ENCODE assay signal across 18 cellular contexts in the genomic region with DNA sequence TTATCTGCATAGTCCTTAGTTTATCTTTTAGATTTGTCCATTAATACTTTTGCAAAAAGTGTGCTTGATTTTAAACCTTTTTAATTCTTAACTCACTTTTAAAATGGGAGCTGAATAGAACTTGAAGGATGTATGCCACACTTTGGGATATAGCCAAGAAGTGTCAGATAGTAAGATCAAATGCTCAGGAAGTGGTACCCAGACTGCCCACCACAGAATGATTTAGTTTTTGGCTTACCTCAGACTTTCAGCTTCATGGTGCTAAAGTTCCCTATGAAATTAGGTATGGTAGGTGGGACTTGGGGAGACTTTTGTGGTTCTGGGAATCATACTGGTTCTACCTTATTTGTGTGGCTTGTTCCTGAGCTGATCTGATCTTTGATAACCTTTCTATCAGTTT. TPM values are rescaled to one million over a fixed set of nuclear protein-coding genes. Genes with fewer than 3 reads are reported as not detected.
DNase-seq lines count a peak whose midpoint lies in the region; ATAC-seq, FAIRE-seq and TF ChIP-seq lines count a peak whose summit lies in the region.
"Had no signal": no experiment of that assay in that cellular context is flagged by ENCODE, and none has a peak within 500 bp of the region (broad histone marks: within the 10 kb centered on the region; RNA-seq: fewer than 3 reads in every experiment).

No MANE protein-coding gene starts in this region.

- H3K27ac Mint-ChIP-seq in natural killer cell: no peak overlapping the region
- H3K27ac Mint-ChIP-seq: CD8-positive, alpha-beta memory T cell; H9 had no signal

- no peaks in the 10 kb centered on the region for H3K27me3 Mint-ChIP-seq in natural killer cell (ENCODE audit: low read depth in 2 of 2)
- H3K27me3 Mint-ChIP-seq: CD4-positive, CD25-positive, alpha-beta regulatory T cell; CD8-positive, alpha-beta memory T cell had no signal

- no peaks in the 10 kb centered on the region for H3K9me3 ChIP-seq in left lung
- H3K9me3 ChIP-seq: BE2C had no signal

- H3K4me3 ChIP-seq in Jurkat, Clone E6-1 (ENCODE audit: low read length): no peak overlapping the region
- no peak overlapping the region for H3K4me3 ChIP-seq in left lung
- H3K4me3 ChIP-seq: K562 had no signal

- no peak overlapping the region for H3K27ac ChIP-seq in left lung
- H3K27ac ChIP-seq: HL-60 had no signal

- FAIRE-seq in G401.6 (lab: Jason Lieb, UNC): peak; percentile 28
- FAIRE-seq: K562 had no signal

- no peak overlapping the region for H3K4me3 Mint-ChIP-seq in natural killer cell
- H3K4me3 Mint-ChIP-seq: CD4-positive, CD25-positive, alpha-beta regulatory T cell; CD8-positive, alpha-beta memory T cell; H9 had no signal

- no peaks in the 10 kb centered on the region for H3K9me3 Mint-ChIP-seq in natural killer cell
- H3K9me3 Mint-ChIP-seq: CD4-positive, CD25-positive, alpha-beta regulatory T cell; CD8-positive, alpha-beta memory T cell; H9 had no signal

- ATAC-seq in GM18498 (IDR thresholded peaks at IDR 0.05; ENCODE audit: unreplicated experiment) (no peak), natural killer cell (no peak), left lung (no peak)
- ATAC-seq: K562 had no signal

- H3K36me3 ChIP-seq in left lung: no peaks in the 10 kb centered on the region
- H3K36me3 ChIP-seq: BE2C had no signal

- no peaks in the 10 kb centered on the region for H3K27me3 ChIP-seq in left lung
- H3K27me3 ChIP-seq: BE2C had no signal

- H3K4me1 Mint-ChIP-seq in natural killer cell: peaks cover 7 to 23% of the 10 kb centered on the region in 2 donors

- H3K36me3 Mint-ChIP-seq in natural killer cell: no peaks in the 10 kb centered on the region
- H3K36me3 Mint-ChIP-seq: CD4-positive, CD25-positive, alpha-beta regulatory T cell had no signal

- intact Hi-C loops in natural killer cell (cut with micrococcal nuclease) (no loop called here), left lung (cut with DNase I) (no loop called here)

- DNase-seq in Jurkat, Clone E6-1 (ENCODE audit: low read depth, low spot score): peak; percentile 10
- DNase-seq in astrocyte of the hippocampus (ENCODE audit: low read depth, low spot score): peak; percentile 2
- DNase-seq in natural killer cell: no peak
- no peak for DNase-seq in left lung
- DNase-seq: BE2C; C1 segment of cervical spinal cord; CD4-positive, CD25-positive, alpha-beta regulatory T cell; CD8-positive, alpha-beta memory T cell; COR-L47; DMS153; DMS79 treated with DMSO at 0.1 percent for 48 hours; EL; GOT3; H9 had no signal

- H3K4me1 ChIP-seq in left lung: peaks cover 6 to 7% of the 10 kb centered on the region in 2 donors
- H3K4me1 ChIP-seq: BE2C had no signal

- TF ChIP-seq CTCF in natural killer cell (IDR thresholded peaks at IDR 0.05): no peak
- no peak for TF ChIP-seq CTCF in left lung (IDR thresholded peaks at IDR 0.05)

RNA-seq across cellular contexts. Expression of gene FOCAD, which starts 14.7 kb away (rescaled TPM):
- polyA plus RNA-seq in Jurkat, Clone E6-1 (2012; ENCODE audit: insufficient read depth, insufficient read length): 24.8 TPM
- total RNA-seq in natural killer cell: 10 to 100 TPM; 15.1 to 27.6 (median 18.8) TPM
- total RNA-seq in left lung: 10 to 100 TPM; 39.8 to 43.1 TPM

Comparison
In these comparisons a context has a peak if more than half of its experiments do, and no peak if none do; other contexts are left out.
1. DNase-seq: peak in Jurkat, Clone E6-1 (single experiment) and astrocyte of the hippocampus (single experiment); none in natural killer cell (single experiment) and left lung (0 of 2).